In genomic region chr17:40301315-40301714, GRCh38 we compare ENCODE assay signal across 12 cellular contexts. TPM values are rescaled to one million over a fixed set of nuclear protein-coding genes. Genes with fewer than 3 reads are reported as not detected.
A peak's percentile ranks its signal among the peaks of the same experiment; 100 is the strongest.
DNase-seq lines count a peak whose midpoint lies in the region; ATAC-seq and TF ChIP-seq lines count a peak whose summit lies in the region.
"Had no signal": no experiment of that assay in that cellular context is flagged by ENCODE, and none has a peak within 500 bp of the region (broad histone marks: within the 10 kb centered on the region; RNA-seq: fewer than 3 reads in every experiment).

No MANE protein-coding gene starts in this region.

- peaks cover 23% of the 10 kb centered on the region; the same call in 1 of the 2 replicates for H4K20me1 ChIP-seq in DND-41 (ENCODE audit: insufficient read depth, low read length)

- peaks cover 65% of the 10 kb centered on the region for H3K36me3 Mint-ChIP-seq in activated CD4-positive, alpha-beta memory T cell treated with anti-CD3 and anti-CD28 coated beads, Interleukin-2, amount 10 ng/mL, durations not matched to agents 7 days and 5 days (ENCODE audit: low read depth)
- H3K36me3 Mint-ChIP-seq in stimulated activated memory B cell treated with anti-CD40 and anti-IgM and Interleukin-4, amounts not matched to agents 10 μg/mL and 1 μg/mL and 100 μg/mL, for 72 hours = no peaks in the 10 kb centered on the region

- peaks cover 12% of the 10 kb centered on the region; the same call in 1 of the 2 replicates for H3K79me2 ChIP-seq in DND-41 (ENCODE audit: insufficient read depth, low read length)
- peaks cover 3% of the 10 kb centered on the region for H3K79me2 ChIP-seq in mesendoderm (ENCODE audit: control insufficient read depth, insufficient read depth, low read length)

- no peak overlapping the region for H3K23ac ChIP-seq in mesendoderm (ENCODE audit: low read length)

- no peak for TF ChIP-seq POLR2A in thyroid gland (IDR thresholded peaks at IDR 0.05)

- TF ChIP-seq CTCF in DND-41 (IDR thresholded peaks at IDR 0.05; ENCODE audit: borderline replicate concordance, extremely low read depth, low read length, poor library complexity, severe bottlenecking) (peak; percentile 39), LNCaP clone FGC (IDR thresholded peaks at IDR 0.05; ENCODE audit: control insufficient read depth, extremely low read depth, insufficient read depth) (peak; percentile 58), brain microvascular endothelial cell (IDR thresholded peaks at IDR 0.05; ENCODE audit: low read depth, low read length, missing control alignments) (peak; percentile 39), thyroid gland (IDR thresholded peaks at IDR 0.05) (no peak)

- no peak overlapping the region for H3K4ac ChIP-seq in mesendoderm (ENCODE audit: low read depth, low read length)

- H3K9me3 ChIP-seq in DND-41 (ENCODE audit: insufficient read depth, low read length, severe bottlenecking) (no peaks in the 10 kb centered on the region), thyroid gland (no peaks in the 10 kb centered on the region)

- POLR2A ChIA-PET in activated CD4-positive, alpha-beta memory T cell treated with anti-CD3 and anti-CD28 coated beads, Interleukin-2, amount 10 ng/mL, durations not matched to agents 7 days and 5 days (lab: Charles Lee) = interaction anchor here (1.3 to 6.0 kb wide), 2 partner anchors 26 to 52 kb away, joined by 3 to 35 read pairs; no protein-coding TSS in a partner anchor

- no peak for ATAC-seq in DND-41 (ENCODE audit: insufficient read depth, low read depth)
- ATAC-seq in stimulated activated memory B cell treated with anti-CD40 and anti-IgM and Interleukin-4, amounts not matched to agents 10 μg/mL and 1 μg/mL and 100 μg/mL, for 72 hours = no peak

- no peak overlapping the region for H3K18ac ChIP-seq in mesendoderm (ENCODE audit: low read length)

- in situ Hi-C loops in brain microvascular endothelial cell (cut with HindIII; ENCODE audit: low pct_ligation_motif_present, low sequenced_read_pairs) = loop anchor here (5.0 to 25.0 kb wide), 2 partner anchors 51 to 236 kb away; no protein-coding TSS in a partner anchor

- H2BK120ac ChIP-seq in mesendoderm (ENCODE audit: low read depth, low read length) = no peak overlapping the region

- DNase-seq in DND-41 (no peak), LNCaP clone FGC (ENCODE audit: low read depth) (no peak), brain microvascular endothelial cell (no peak), mesendoderm (peak; percentile 70), thyroid gland (no peak), cerebellar cortex (ENCODE audit: low spot score) (no peak)
- no peak for DNase-seq in activated CD4-positive, alpha-beta memory T cell treated with anti-CD3 and anti-CD28 coated beads, Interleukin-2, amount 10 ng/mL, durations not matched to agents 7 days and 5 days
- DNase-seq: activated CD8-positive, alpha-beta memory T cell treated with anti-CD3 and anti-CD28 coated beads, Interleukin-2, amount 50 U/mL, for 4 hours; EL; NCI-H345 had no signal

- intact Hi-C loops in thyroid gland (cut with DNase I) = loop anchor here (10.0 kb wide), 1 partner anchor 113 kb away; the partner anchor contains the start of gene TOP2A

- H3K79me1 ChIP-seq in mesendoderm (ENCODE audit: low read length) = peaks cover 4% of the 10 kb centered on the region

- no peaks in the 10 kb centered on the region for H3K9me3 Mint-ChIP-seq in activated CD4-positive, alpha-beta memory T cell treated with anti-CD3 and anti-CD28 coated beads, Interleukin-2, amount 10 ng/mL, durations not matched to agents 7 days and 5 days
- no peaks in the 10 kb centered on the region for H3K9me3 Mint-ChIP-seq in stimulated activated memory B cell treated with anti-CD40 and anti-IgM and Interleukin-4, amounts not matched to agents 10 μg/mL and 1 μg/mL and 100 μg/mL, for 72 hours
- H3K9me3 Mint-ChIP-seq: T-helper 1 cell treated with Interleukin-12 subunit alpha and Interleukin-12 subunit beta and Interleukin-4 antibody, amounts not matched to agents 30 μg/mL and 1 μg/mL, for 36 hours had no signal

- H2BK15ac ChIP-seq in mesendoderm (replicated peaks; ENCODE audit: low read depth) = no peak overlapping the region

- H3K4me2 ChIP-seq in DND-41 (ENCODE audit: insufficient read depth, low read length) (no peak overlapping the region), mesendoderm (ENCODE audit: low read length) (no peak overlapping the region)

- no peak overlapping the region for H3K27ac Mint-ChIP-seq in activated CD4-positive, alpha-beta memory T cell treated with anti-CD3 and anti-CD28 coated beads, Interleukin-2, amount 10 ng/mL, durations not matched to agents 7 days and 5 days
- no peak overlapping the region for H3K27ac Mint-ChIP-seq in stimulated activated memory B cell treated with anti-CD40 and anti-IgM and Interleukin-4, amounts not matched to agents 10 μg/mL and 1 μg/mL and 100 μg/mL, for 72 hours
- H3K27ac Mint-ChIP-seq: T-helper 1 cell treated with Interleukin-12 subunit alpha and Interleukin-12 subunit beta and Interleukin-4 antibody, amounts not matched to agents 30 μg/mL and 1 μg/mL, for 36 hours had no signal

- WGBS in mesendoderm (ENCODE audit: extremely low coverage, insufficient coverage, low lambda C conversion rate) = no CpG with 5 or more reads among the region's 4 CpGs
- 71 to 78% methylated on average over 4 of the region's 4 CpGs for WGBS in thyroid gland, 2 donors

- CTCF ChIA-PET in activated CD4-positive, alpha-beta memory T cell treated with anti-CD3 and anti-CD28 coated beads, Interleukin-2, amount 10 ng/mL, durations not matched to agents 7 days and 5 days (lab: Charles Lee) = interaction anchor here (0.8 to 11.6 kb wide), 8 partner anchors 10 to 231 kb away, joined by 3 to 173 read pairs (median 6); no protein-coding TSS in a partner anchor

- H2AK5ac ChIP-seq in mesendoderm (ENCODE audit: low read length) = no peak overlapping the region

- peaks cover 18% of the 10 kb centered on the region for H3K4me1 Mint-ChIP-seq in activated CD4-positive, alpha-beta memory T cell treated with anti-CD3 and anti-CD28 coated beads, Interleukin-2, amount 10 ng/mL, durations not matched to agents 7 days and 5 days
- H3K4me1 Mint-ChIP-seq in stimulated activated memory B cell treated with anti-CD40 and anti-IgM and Interleukin-4, amounts not matched to agents 10 μg/mL and 1 μg/mL and 100 μg/mL, for 72 hours = peaks cover 7% of the 10 kb centered on the region

- no peaks in the 10 kb centered on the region for H3K27me3 ChIP-seq in DND-41 (ENCODE audit: insufficient read depth, low read length, poor library complexity)
- H3K27me3 ChIP-seq in brain microvascular endothelial cell (replicated peaks) = no peaks in the 10 kb centered on the region
- H3K27me3 ChIP-seq in mesendoderm (ENCODE audit: insufficient read depth, low read length, poor library complexity) = no peaks in the 10 kb centered on the region
- H3K27me3 ChIP-seq in thyroid gland = no peaks in the 10 kb centered on the region

- H3K4me3 ChIP-seq in DND-41 (ENCODE audit: low read depth in 1 of 2, low read length in 2 of 2) = no peak overlapping the region
- no peak overlapping the region for H3K4me3 ChIP-seq in LNCaP clone FGC (ENCODE audit: low read depth, low read length)
- no peak overlapping the region for H3K4me3 ChIP-seq in brain microvascular endothelial cell (ENCODE audit: low read depth, low read length)
- H3K4me3 ChIP-seq in mesendoderm (ENCODE audit: low read length) = no peak overlapping the region
- no peak overlapping the region for H3K4me3 ChIP-seq in thyroid gland (replicated peaks in 1 of 3)

- H3K4me1 ChIP-seq in DND-41 (ENCODE audit: insufficient read depth, low read length) (peaks cover 3% of the 10 kb centered on the region; the same call in 1 of the 2 replicates), mesendoderm (ENCODE audit: control insufficient read depth, low read depth, low read length) (peaks cover 2% of the 10 kb centered on the region), thyroid gland (peaks cover 16 to 43% of the 10 kb centered on the region in 2 donors)

- H2AFZ ChIP-seq in DND-41 (ENCODE audit: low read depth, low read length) = no peak overlapping the region

- no peak overlapping the region for H2BK5ac ChIP-seq in mesendoderm (ENCODE audit: low read length)

- H3K27ac ChIP-seq in DND-41 (ENCODE audit: low read length) = no peak overlapping the region
- no peak overlapping the region for H3K27ac ChIP-seq in brain microvascular endothelial cell
- no peak overlapping the region for H3K27ac ChIP-seq in mesendoderm (ENCODE audit: low read depth, low read length)
- H3K27ac ChIP-seq in thyroid gland = no peak overlapping the region

- H3K56ac ChIP-seq in mesendoderm (ENCODE audit: low read length) = no peak overlapping the region

- no peak overlapping the region for H3K4me3 Mint-ChIP-seq in activated CD4-positive, alpha-beta memory T cell treated with anti-CD3 and anti-CD28 coated beads, Interleukin-2, amount 10 ng/mL, durations not matched to agents 7 days and 5 days
- no peak overlapping the region for H3K4me3 Mint-ChIP-seq in stimulated activated memory B cell treated with anti-CD40 and anti-IgM and Interleukin-4, amounts not matched to agents 10 μg/mL and 1 μg/mL and 100 μg/mL, for 72 hours
- H3K4me3 Mint-ChIP-seq: T-helper 1 cell treated with Interleukin-12 subunit alpha and Interleukin-12 subunit beta and Interleukin-4 antibody, amounts not matched to agents 30 μg/mL and 1 μg/mL, for 36 hours had no signal

- no peaks in the 10 kb centered on the region for H3K27me3 Mint-ChIP-seq in activated CD4-positive, alpha-beta memory T cell treated with anti-CD3 and anti-CD28 coated beads, Interleukin-2, amount 10 ng/mL, durations not matched to agents 7 days and 5 days
- no peaks in the 10 kb centered on the region for H3K27me3 Mint-ChIP-seq in stimulated activated memory B cell treated with anti-CD40 and anti-IgM and Interleukin-4, amounts not matched to agents 10 μg/mL and 1 μg/mL and 100 μg/mL, for 72 hours

- no peak overlapping the region for H4K8ac ChIP-seq in mesendoderm (ENCODE audit: low read depth, low read length)

- peaks cover 83% of the 10 kb centered on the region for H3K36me3 ChIP-seq in DND-41 (ENCODE audit: insufficient read depth, low read length)
- no peaks in the 10 kb centered on the region for H3K36me3 ChIP-seq in brain microvascular endothelial cell (replicated peaks)
- H3K36me3 ChIP-seq in mesendoderm (ENCODE audit: control insufficient read depth, insufficient read depth, low read length) = peaks cover 6% of the 10 kb centered on the region
- H3K36me3 ChIP-seq in thyroid gland = no peaks in the 10 kb centered on the region

- no peak overlapping the region for H3K9ac ChIP-seq in DND-41 (ENCODE audit: low read depth, low read length)
- H3K9ac ChIP-seq in mesendoderm (ENCODE audit: low read length) = no peak overlapping the region

- H4K5ac ChIP-seq in mesendoderm (ENCODE audit: low read length) = no peak overlapping the region

RNA-seq across cellular contexts. Expression of gene RARA, which starts 7.7 kb away (rescaled TPM):
- polyA plus RNA-seq in mesendoderm (2013, experiment 1 of 2) = 30.6 TPM
- 29.9 TPM for polyA plus RNA-seq in mesendoderm (2013, experiment 2 of 2)
- total RNA-seq in activated CD4-positive, alpha-beta memory T cell treated with anti-CD3 and anti-CD28 coated beads, Interleukin-2, amount 10 ng/mL, durations not matched to agents 7 days and 5 days = 10 to 100 TPM; 65.2 to 65.5 TPM
- total RNA-seq in thyroid gland = 10 to 100 TPM; 20.0 to 60.9 (median 35.2) TPM

RNA-seq across cellular contexts. Expression of gene CDC6, which starts 13.6 kb away (rescaled TPM):
- 114 TPM for polyA plus RNA-seq in mesendoderm (2013, experiment 1 of 2)
- 117 TPM for polyA plus RNA-seq in mesendoderm (2013, experiment 2 of 2)
- total RNA-seq in activated CD4-positive, alpha-beta memory T cell treated with anti-CD3 and anti-CD28 coated beads, Interleukin-2, amount 10 ng/mL, durations not matched to agents 7 days and 5 days = 10 to 100 TPM; 67.5 to 69.9 TPM
- 1 to 10 TPM in 1 of 4 donors, under 1 TPM in 3; 0.63 to 5.2 (median 0.79) TPM for total RNA-seq in thyroid gland

Comparison
In these comparisons a context has a peak if more than half of its experiments do, and no peak if none do; other contexts are left out.
1. CTCF ChIP-seq: peak in DND-41 (single experiment), LNCaP clone FGC (single experiment) and brain microvascular endothelial cell (single experiment); none in thyroid gland (0 of 6).
2. RNA of gene CDC6, which starts 13.6 kb away (total RNA-seq): 67.5 to 69.9 TPM in activated CD4-positive, alpha-beta memory T cell treated with anti-CD3 and anti-CD28 coated beads, Interleukin-2, amount 10 ng/mL, durations not matched to agents 7 days and 5 days; 0.63 to 5.2 TPM in thyroid gland; every median in the first group is over 10 times any median in the second.